12 cellular contexts compared by ENCODE assay signal in the genomic region with DNA sequence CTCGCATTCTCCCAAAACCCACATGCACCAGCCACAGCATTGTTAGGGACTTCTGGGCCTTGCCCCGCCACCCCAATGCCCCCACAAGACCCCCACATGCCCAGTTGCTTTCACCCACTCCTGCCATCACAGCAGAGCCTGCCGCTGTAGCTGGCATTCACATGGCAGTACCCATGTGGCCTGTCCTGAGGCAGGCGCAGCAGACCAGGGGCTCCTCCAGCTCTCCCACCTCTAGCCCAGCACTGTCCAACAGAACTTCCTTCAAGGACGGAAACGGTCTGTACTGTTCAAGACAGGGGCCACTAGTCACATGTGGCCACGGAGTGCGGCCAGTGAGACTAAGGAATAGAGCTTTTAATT. TPM values are rescaled to one million over a fixed set of nuclear protein-coding genes. Genes with fewer than 3 reads are reported as not detected.
A peak's percentile ranks its signal among the peaks of the same experiment; 100 is the strongest.
DNase-seq lines count a peak whose midpoint lies in the region; ATAC-seq and TF ChIP-seq lines count a peak whose summit lies in the region.
"Had no signal": no experiment of that assay in that cellular context is flagged by ENCODE, and none has a peak within 500 bp of the region (broad histone marks: within the 10 kb centered on the region; RNA-seq: fewer than 3 reads in every experiment).

No MANE protein-coding gene starts in this region.

- no peaks in the 10 kb centered on the region for H3K36me3 ChIP-seq in hepatocyte (replicated peaks; ENCODE audit: insufficient read depth, low read depth)
- no peaks in the 10 kb centered on the region for H3K36me3 ChIP-seq in prostate gland

- no peaks in the 10 kb centered on the region for H3K9me2 ChIP-seq in hepatocyte (replicated peaks; ENCODE audit: insufficient read depth)

- CTCF ChIA-PET in RWPE1 (lab: Yijun Ruan, JAX), result interaction anchor here (0.6 kb wide), 1 partner anchor 10 kb away, joined by 4 read pairs; no protein-coding TSS in a partner anchor

- peaks cover 87% of the 10 kb centered on the region for H3K79me2 ChIP-seq in hepatocyte

- peaks cover 42% of the 10 kb centered on the region for H3K4me1 ChIP-seq in hepatocyte (ENCODE audit: insufficient read depth)
- peaks cover 50% of the 10 kb centered on the region for H3K4me1 ChIP-seq in prostate gland (replicated peaks)

- DNase-seq in RWPE1 (ENCODE audit: low spot score) (no peak), hepatocyte (ENCODE audit: low spot score) (no peak), prostate gland (ENCODE audit: low spot score) (no peak), left lobe of liver (ENCODE audit: low spot score) (no peak), retina (no peak)
- DNase-seq in activated CD4-positive, alpha-beta T cell treated with anti-CD3 and anti-CD28 coated beads for 1 hour, result no peak
- DNase-seq: activated gamma-delta T cell, AML-193, T-cell had no signal

- POLR2A ChIA-PET in RWPE1 (lab: Yijun Ruan, JAX; ENCODE audit: low non-redundant PET), result no interaction called here

- ATAC-seq in HG02623 (IDR thresholded peaks at IDR 0.05; ENCODE audit: unreplicated experiment), result no peak
- ATAC-seq in left lobe of liver, result no peak
- ATAC-seq: T-cell had no signal

- H2AFZ ChIP-seq in hepatocyte, result no peak overlapping the region

- TF ChIP-seq CTCF in C4-2B (conservative IDR thresholded peaks at IDR 0.05), result no peak
- TF ChIP-seq CTCF in RWPE1 (conservative IDR thresholded peaks at IDR 0.05; ENCODE audit: low read depth), result no peak
- TF ChIP-seq CTCF in hepatocyte (IDR thresholded peaks at IDR 0.05; ENCODE audit: poor library complexity), result no peak
- no peak for TF ChIP-seq CTCF in prostate gland (IDR thresholded peaks at IDR 0.05)

- TF ChIP-seq POLR2A in prostate gland (IDR thresholded peaks at IDR 0.05), result no peak

- no peaks in the 10 kb centered on the region for H3K27me3 ChIP-seq in hepatocyte
- no peaks in the 10 kb centered on the region for H3K27me3 ChIP-seq in prostate gland (replicated peaks; ENCODE audit: insufficient read depth)

- H3K9me3 ChIP-seq in hepatocyte (ENCODE audit: low read depth), result no peaks in the 10 kb centered on the region
- H3K9me3 ChIP-seq in prostate gland, result no peaks in the 10 kb centered on the region
- H3K9me3 ChIP-seq: HAP-1 had no signal

- H4K20me1 ChIP-seq in hepatocyte (ENCODE audit: insufficient read depth, poor library complexity, severe bottlenecking), result peaks cover 35% of the 10 kb centered on the region

- H3K4me3 ChIP-seq in hepatocyte, result no peak overlapping the region
- no peak overlapping the region for H3K4me3 ChIP-seq in prostate gland
- H3K4me3 ChIP-seq: HAP-1 had no signal

- peak overlapping the region; percentile 35 for H3K4me2 ChIP-seq in hepatocyte

- H3K27ac ChIP-seq in C4-2B (peak overlapping the region; percentile 83), RWPE1 (peak overlapping the region; percentile 70), hepatocyte (peak overlapping the region; percentile 81), prostate gland (peak overlapping the region; percentile 87 to 91)

- WGBS in hepatocyte (ENCODE audit: low lambda C conversion rate, missing lambda C conversion rate), result 93% methylated on average over 8 of the region's 8 CpGs
- WGBS in prostate gland, result 80% methylated on average over 8 of the region's 8 CpGs

- intact Hi-C loops in prostate gland (cut with DNase I), result no loop called here

RNA-seq across cellular contexts. Expression of a gene that starts 32.5 kb away (rescaled TPM):
- 59.4 and 81.8 TPM in 2 replicates for total RNA-seq in hepatocyte
- 114 and 120 TPM in 2 replicates for polyA plus RNA-seq in hepatocyte
- total RNA-seq in prostate gland, result 10 to 100 TPM; 52.6 to 70.8 TPM
- total RNA-seq in left lobe of liver, result 41.5 TPM
